1 cellular context compared by ENCODE assay signal in genomic region chr1:40257688-40258444, GRCh38.
TF ChIP-seq lines count a peak whose summit lies in the region.

ZMPSTE24 (plus strand) TSS chr1:40258236; CDS start chr1:40258272, 36 bp downstream.

TF ChIP-seq in HepG2, 621 proteins besides CTCF, POLR2A, EP300 and RAD21 (continued from another document and continues in another):
- no peak for TF ChIP-seq USF2 (IDR thresholded peaks at IDR 0.05; ENCODE audit: low read depth, low read length)
- TF ChIP-seq USF2 (CRISPR knock-in tag; IDR thresholded peaks at IDR 0.05; ENCODE audit: borderline replicate concordance), result peak; percentile 44; the same call in 1 of the 2 replicates
- peak; percentile 94 for TF ChIP-seq SNAPC4 (CRISPR knock-in tag; IDR thresholded peaks at IDR 0.05)
- peak; percentile 67 for TF ChIP-seq NRL (CRISPR knock-in tag; IDR thresholded peaks at IDR 0.05; ENCODE audit: borderline replicate concordance)
- no peak for TF ChIP-seq MLX (CRISPR knock-in tag; IDR thresholded peaks at IDR 0.05)
- TF ChIP-seq RXRA (CRISPR knock-in tag; IDR thresholded peaks at IDR 0.05), result peak; percentile 79
- TF ChIP-seq TOPORS (CRISPR knock-in tag; IDR thresholded peaks at IDR 0.05), result peak; percentile 92
- TF ChIP-seq ZNF766 (CRISPR knock-in tag; IDR thresholded peaks at IDR 0.05; ENCODE audit: borderline replicate concordance), result 0 out of 2 replicates have a peak, but pooled peaks have one; percentile 26
- no peak for TF ChIP-seq GLMP (CRISPR knock-in tag; IDR thresholded peaks at IDR 0.05; ENCODE audit: borderline replicate concordance)
- peak; percentile 82 for TF ChIP-seq DR1 (CRISPR knock-in tag; IDR thresholded peaks at IDR 0.05)
- peak; percentile 97 for TF ChIP-seq KDM3A (CRISPR knock-in tag; IDR thresholded peaks at IDR 0.05; ENCODE audit: low read depth)
- TF ChIP-seq ARID2 (CRISPR knock-in tag; IDR thresholded peaks at IDR 0.05; ENCODE audit: borderline replicate concordance), result peak; percentile 72; the same call in 1 of the 2 replicates
- peak; percentile 36; the same call in 1 of the 2 replicates for TF ChIP-seq CEBPG (CRISPR knock-in tag; IDR thresholded peaks at IDR 0.05)
- peak; percentile 97 for TF ChIP-seq TGIF2 (CRISPR knock-in tag; IDR thresholded peaks at IDR 0.05)
- TF ChIP-seq MYNN (CRISPR knock-in tag; IDR thresholded peaks at IDR 0.05; ENCODE audit: low read depth), result peak; percentile 92; the same call in 1 of the 2 replicates
- peak; percentile 86 for TF ChIP-seq CBFB (CRISPR knock-in tag; IDR thresholded peaks at IDR 0.05)
- TF ChIP-seq NFE2L2 (IDR thresholded peaks at IDR 0.05; ENCODE audit: low read length), result no peak
- TF ChIP-seq ZNF230 (CRISPR knock-in tag; IDR thresholded peaks at IDR 0.05), result peak; percentile 91; the same call in 1 of the 2 replicates
- no peak for TF ChIP-seq ZFAT (CRISPR knock-in tag; conservative IDR thresholded peaks at IDR 0.05)
- peak; percentile 100 for TF ChIP-seq THAP9 (CRISPR knock-in tag; IDR thresholded peaks at IDR 0.05; ENCODE audit: borderline replicate concordance)
- peak; percentile 80 for TF ChIP-seq GATAD2A (CRISPR knock-in tag; IDR thresholded peaks at IDR 0.05)
- TF ChIP-seq ZXDC (CRISPR knock-in tag; IDR thresholded peaks at IDR 0.05), result no peak
- TF ChIP-seq PHF20 (CRISPR knock-in tag; IDR thresholded peaks at IDR 0.05), result peak; percentile 98
- no peak; the same call in 1 of the 2 replicates for TF ChIP-seq ZNF589 (CRISPR knock-in tag; conservative IDR thresholded peaks at IDR 0.05)
- peak; percentile 16 for TF ChIP-seq RFX3 (CRISPR knock-in tag; IDR thresholded peaks at IDR 0.05)
- TF ChIP-seq FOXM1 (CRISPR knock-in tag; IDR thresholded peaks at IDR 0.05), result no peak
- peak; percentile 63; the same call in 1 of the 2 replicates for TF ChIP-seq ZBTB38 (CRISPR knock-in tag; IDR thresholded peaks at IDR 0.05)
- TF ChIP-seq ZNF136 (CRISPR knock-in tag; IDR thresholded peaks at IDR 0.05; ENCODE audit: low read depth), result 0 out of 2 replicates have a peak, but pooled peaks have one; percentile 94
- peak; percentile 47; the same call in 1 of the 2 replicates for TF ChIP-seq ZNF274 (CRISPR knock-in tag; IDR thresholded peaks at IDR 0.05)
- TF ChIP-seq ZNF75D (CRISPR knock-in tag; IDR thresholded peaks at IDR 0.05; ENCODE audit: borderline replicate concordance), result no peak
- TF ChIP-seq KDM5B (CRISPR knock-in tag; IDR thresholded peaks at IDR 0.05; ENCODE audit: borderline replicate concordance), result peak; percentile 86
- no peak for TF ChIP-seq MLLT10 (CRISPR knock-in tag; IDR thresholded peaks at IDR 0.05)
- TF ChIP-seq DPF2 (CRISPR knock-in tag; IDR thresholded peaks at IDR 0.05; ENCODE audit: borderline replicate concordance, low read depth), result no peak; the same call in 1 of the 2 replicates
- TF ChIP-seq ZNF788 (CRISPR knock-in tag; IDR thresholded peaks at IDR 0.05; ENCODE audit: borderline replicate concordance), result peak; percentile 88; the same call in 1 of the 2 replicates
- 0 out of 2 replicates have a peak, but pooled peaks have one; percentile 46 for TF ChIP-seq ZNF362 (CRISPR knock-in tag; IDR thresholded peaks at IDR 0.05; ENCODE audit: borderline replicate concordance)
- 0 out of 2 replicates have a peak, but pooled peaks have one; percentile 42 for TF ChIP-seq ZMAT5 (CRISPR knock-in tag; IDR thresholded peaks at IDR 0.05; ENCODE audit: borderline replicate concordance, low read depth)
- peak; percentile 10; the same call in 1 of the 2 replicates for TF ChIP-seq ONECUT2 (CRISPR knock-in tag; IDR thresholded peaks at IDR 0.05)
- TF ChIP-seq ZC3H4 (CRISPR knock-in tag; IDR thresholded peaks at IDR 0.05; ENCODE audit: borderline replicate concordance), result no peak
- TF ChIP-seq ZNF652 (CRISPR knock-in tag; IDR thresholded peaks at IDR 0.05; ENCODE audit: borderline replicate concordance, low read depth), result peak; percentile 61
- no peak; the same call in 1 of the 2 replicates for TF ChIP-seq BATF2 (CRISPR knock-in tag; IDR thresholded peaks at IDR 0.05)
- TF ChIP-seq ZNF556 (CRISPR knock-in tag; IDR thresholded peaks at IDR 0.05; ENCODE audit: borderline replicate concordance), result peak; percentile 99
